ENCODE assay signal across 21 cellular contexts in genomic region chr7:70361821-70362220, GRCh38.
"Had no signal": no experiment of that assay in that cellular context is flagged by ENCODE, and none has a peak within 500 bp of the region (broad histone marks: within the 10 kb centered on the region; RNA-seq: fewer than 3 reads in every experiment).

No MANE protein-coding gene starts in this region.

- DNase-seq: activated CD4-positive, alpha-beta memory T cell treated with anti-CD3 and anti-CD28 coated beads, Interleukin-2, amount 10 ng/mL, durations not matched to agents 7 days and 5 days; activated CD8-positive, alpha-beta memory T cell treated with anti-CD3 and anti-CD28 coated beads, Interleukin-2, amount 50 U/mL, for 4 hours; activated gamma-delta T cell; activated T-cell treated with anti-CD3 and anti-CD28 coated beads, Interleukin-2, amount 50 U/mL, for 48 hours; dermis blood vessel endothelial cell; effector memory CD8-positive, alpha-beta T cell; esophagus squamous epithelium; heart right ventricle; left lung; mammary epithelial cell; midbrain; nephron progenitor cell; nucleus accumbens; posterior cingulate gyrus; sigmoid colon; stimulated activated CD4-positive, alpha-beta T cell treated with anti-CD3 and anti-CD28 coated beads, Interleukin-4, amount 100 ng/mL, for 24 hours; T-helper 9 cell; tibial artery had no signal

- H3K27me3 ChIP-seq: cardiac muscle cell, esophagus squamous epithelium, heart right ventricle, left lung, sigmoid colon, tibial artery had no signal

- H3K4me3 Mint-ChIP-seq: activated CD4-positive, alpha-beta memory T cell treated with anti-CD3 and anti-CD28 coated beads, Interleukin-2, amount 10 ng/mL, durations not matched to agents 7 days and 5 days; activated naive CD4-positive, alpha-beta T cell treated with anti-CD3 and anti-CD28 coated beads, Interleukin-2, amount 50 U/mL, for 24 hours; effector memory CD8-positive, alpha-beta T cell; nephron progenitor cell; stimulated activated memory B cell treated with anti-CD40 and anti-IgM and Interleukin-4, amounts not matched to agents 10 μg/mL and 1 μg/mL and 100 μg/mL, for 72 hours had no signal

- H3K27ac ChIP-seq: cardiac muscle cell, esophagus squamous epithelium, heart right ventricle, left lung, sigmoid colon, tibial artery had no signal

- H3K4me1 ChIP-seq: esophagus squamous epithelium, left lung had no signal

- ATAC-seq: effector memory CD8-positive, alpha-beta T cell; heart right ventricle; left lung; stimulated activated memory B cell treated with anti-CD40 and anti-IgM and Interleukin-4, amounts not matched to agents 10 μg/mL and 1 μg/mL and 100 μg/mL, for 72 hours had no signal

- H3K9me3 ChIP-seq: esophagus squamous epithelium, heart right ventricle, left lung, sigmoid colon, tibial artery had no signal

- H3K27me3 Mint-ChIP-seq: activated CD4-positive, alpha-beta memory T cell treated with anti-CD3 and anti-CD28 coated beads, Interleukin-2, amount 10 ng/mL, durations not matched to agents 7 days and 5 days; activated naive CD4-positive, alpha-beta T cell treated with anti-CD3 and anti-CD28 coated beads, Interleukin-2, amount 50 U/mL, for 24 hours; stimulated activated memory B cell treated with anti-CD40 and anti-IgM and Interleukin-4, amounts not matched to agents 10 μg/mL and 1 μg/mL and 100 μg/mL, for 72 hours had no signal

- H3K27ac Mint-ChIP-seq: activated CD4-positive, alpha-beta memory T cell treated with anti-CD3 and anti-CD28 coated beads, Interleukin-2, amount 10 ng/mL, durations not matched to agents 7 days and 5 days; activated naive CD4-positive, alpha-beta T cell treated with anti-CD3 and anti-CD28 coated beads, Interleukin-2, amount 50 U/mL, for 24 hours; stimulated activated memory B cell treated with anti-CD40 and anti-IgM and Interleukin-4, amounts not matched to agents 10 μg/mL and 1 μg/mL and 100 μg/mL, for 72 hours had no signal

- H3K9me3 Mint-ChIP-seq: stimulated activated memory B cell treated with anti-CD40 and anti-IgM and Interleukin-4, amounts not matched to agents 10 μg/mL and 1 μg/mL and 100 μg/mL, for 72 hours had no signal
